1 cellular context compared by ENCODE assay signal in the genomic region with DNA sequence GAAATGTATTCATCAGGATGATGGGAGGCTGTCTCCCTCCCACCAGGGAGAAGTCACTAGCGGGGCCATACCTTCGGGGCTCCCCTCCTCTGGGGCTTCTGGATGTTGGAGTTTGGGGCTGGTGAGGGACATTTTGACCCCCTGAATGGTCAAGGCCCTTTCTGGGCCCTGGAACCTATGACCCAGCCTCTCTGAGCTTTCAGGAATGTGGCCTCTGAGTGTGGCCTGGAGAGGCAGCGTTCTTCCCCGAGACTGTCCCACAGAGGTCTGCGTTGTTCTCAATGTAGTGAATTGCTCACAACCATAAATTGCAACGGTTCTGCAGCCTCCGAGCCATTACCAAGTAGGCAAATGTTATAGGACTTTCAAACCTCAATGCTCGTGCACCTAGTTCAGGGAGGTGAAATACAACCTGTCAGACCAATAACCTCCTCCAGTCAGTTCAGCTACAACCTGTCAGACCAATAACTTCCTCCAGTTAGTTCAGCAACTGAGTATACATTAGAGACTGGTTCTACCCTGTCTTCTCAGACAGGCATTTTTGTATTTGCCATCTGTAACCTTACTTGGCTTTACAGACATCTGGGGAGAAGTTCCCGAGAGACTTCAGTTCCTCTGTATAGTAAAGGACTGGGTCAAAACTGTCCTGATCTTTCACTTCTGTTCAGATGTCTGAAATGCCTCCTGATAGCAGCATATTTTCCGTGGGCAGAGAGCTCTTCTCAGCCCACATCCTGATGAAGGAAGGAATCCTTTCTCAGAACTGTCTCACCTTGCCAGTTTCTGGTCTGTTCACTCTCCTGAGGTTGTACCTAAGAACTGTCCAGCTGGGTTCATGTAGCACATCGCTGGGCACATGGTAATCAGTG.
TF ChIP-seq lines count a peak whose summit lies in the region.

No MANE protein-coding gene starts in this region.

TF ChIP-seq in IMR-90, 13 proteins besides CTCF, POLR2A, EP300 and RAD21 (continued from another document):
- no peak for TF ChIP-seq MAZ (IDR thresholded peaks at IDR 0.05; ENCODE audit: borderline replicate concordance, low read depth, low read length)
